Comparison of ENCODE assay signal across 9 cellular contexts in genomic region chr1:56376188-56376984, GRCh38.
DNase-seq lines count a peak whose midpoint lies in the region; ATAC-seq, FAIRE-seq and TF ChIP-seq lines count a peak whose summit lies in the region.
"Had no signal": no experiment of that assay in that cellular context is flagged by ENCODE, and none has a peak within 500 bp of the region (broad histone marks: within the 10 kb centered on the region; RNA-seq: fewer than 3 reads in every experiment).

No MANE protein-coding gene starts in this region.

- peaks cover 37% of the 10 kb centered on the region for H3K4me1 Mint-ChIP-seq in GM23338

- no peaks in the 10 kb centered on the region for H3K9me2 ChIP-seq in GM23338 (ENCODE audit: insufficient read depth)

- H3K27ac ChIP-seq in GM23338 (ENCODE audit: low read depth) (no peak overlapping the region), foreskin keratinocyte (no peak overlapping the region), skeletal muscle tissue (ENCODE audit: low read depth, low read length) (peak overlapping the region; percentile 76)

- peak overlapping the region; percentile 64; the same call in 1 of the 2 replicates for H3K27ac Mint-ChIP-seq in GM23338

- H3F3A ChIP-seq in GM23338 (replicated peaks; ENCODE audit: low read depth): no peaks in the 10 kb centered on the region

- H4K20me1 ChIP-seq in GM23338 (replicated peaks; ENCODE audit: insufficient read depth): no peaks in the 10 kb centered on the region

- peak; percentile 78 for ATAC-seq in GM23338
- peak; percentile 83 for ATAC-seq in foreskin keratinocyte
- no peak for ATAC-seq in GM21390 (IDR thresholded peaks at IDR 0.05; ENCODE audit: unreplicated experiment)

- no peaks in the 10 kb centered on the region for H3K9me3 Mint-ChIP-seq in GM23338

- H3K4me1 ChIP-seq in GM23338 (ENCODE audit: insufficient read depth) (peaks cover 30% of the 10 kb centered on the region), NT2/D1 (ENCODE audit: insufficient read depth, insufficient read length) (peaks cover 13% of the 10 kb centered on the region), foreskin keratinocyte (no peaks in the 10 kb centered on the region), skeletal muscle tissue (ENCODE audit: control insufficient read depth in 3 of 3, insufficient read depth in 3 of 3, low read length in 3 of 3) (peaks cover 33 to 39% (median 35%) of the 10 kb centered on the region in 3 donors)

- H3K9me3 ChIP-seq in NT2/D1 (ENCODE audit: insufficient read depth, low read length) (no peaks in the 10 kb centered on the region), skeletal muscle tissue (ENCODE audit: control insufficient read depth in 3 of 3, low read length in 3 of 3) (no peaks in the 10 kb centered on the region)

- in situ Hi-C loops in GM13976 (cut with MboI; ENCODE audit: low sequenced_read_pairs, unreplicated experiment): no loop called here

- peaks cover 5% of the 10 kb centered on the region for H3K27me3 Mint-ChIP-seq in GM23338 (ENCODE audit: insufficient read depth, low read depth, poor library complexity)

- no peak overlapping the region for H2AFZ ChIP-seq in GM23338

- no peaks in the 10 kb centered on the region for H3K36me3 Mint-ChIP-seq in GM23338 (ENCODE audit: low read depth)

- peak overlapping the region; percentile 70 for H3K9ac ChIP-seq in NT2/D1 (ENCODE audit: insufficient read length, low read depth)
- H3K9ac ChIP-seq in skeletal muscle tissue (ENCODE audit: low read depth in 1 of 3, low read length in 3 of 3): peak overlapping the region; percentile 43 to 75 (median 61)

- no peak for FAIRE-seq in HTR-8/SVneo (lab: Jason Lieb, UNC)

- H3K4me3 Mint-ChIP-seq in GM23338: peak overlapping the region; percentile 8; the same call in 1 of the 3 replicates

- H3K27me3 ChIP-seq in GM23338 (ENCODE audit: insufficient read depth): no peaks in the 10 kb centered on the region
- no peaks in the 10 kb centered on the region for H3K27me3 ChIP-seq in NT2/D1 (ENCODE audit: insufficient read depth, insufficient read length)
- no peaks in the 10 kb centered on the region for H3K27me3 ChIP-seq in foreskin keratinocyte
- no peaks in the 10 kb centered on the region for H3K27me3 ChIP-seq in skeletal muscle tissue (ENCODE audit: control insufficient read depth in 3 of 3, insufficient read depth in 3 of 3, low read length in 3 of 3)

- DNase-seq in GM23338 (ENCODE audit: low spot score) (peak; percentile 57), NT2/D1 (ENCODE audit: low read depth, low spot score) (peak; percentile 36), foreskin keratinocyte (peak; percentile 25 to 52), T-helper 2 cell (no peak), GM13976 (ENCODE audit: low spot score) (no peak), HTR-8/SVneo (ENCODE audit: insufficient read length, low spot score) (no peak)
- DNase-seq: activated effector memory CD4-positive, alpha-beta T cell treated with anti-CD3 and anti-CD28 coated beads, Interleukin-2, amount 50 U/mL, for 16 hours had no signal

- H3K4me3 ChIP-seq in GM23338 (no peak overlapping the region), NT2/D1 (ENCODE audit: insufficient read length, low read depth) (no peak overlapping the region), skeletal muscle tissue (ENCODE audit: low read length in 3 of 3) (peak overlapping the region; percentile 35 to 79 (median 42))

- H3K4me2 ChIP-seq in GM23338: peak overlapping the region; percentile 5; the same call in 1 of the 2 replicates

- no peaks in the 10 kb centered on the region for H3K79me2 ChIP-seq in GM23338 (replicated peaks; ENCODE audit: insufficient read depth)

- TF ChIP-seq CTCF in GM23338 (conservative IDR thresholded peaks at IDR 0.05; ENCODE audit: low read depth in 2 of 2) (no peak), foreskin keratinocyte (conservative IDR thresholded peaks at IDR 0.05) (no peak), GM13976 (IDR thresholded peaks at IDR 0.05; ENCODE audit: borderline replicate concordance, control extremely low read depth, extremely low read depth, insufficient read depth, missing control alignments) (no peak)

- H3K36me3 ChIP-seq in GM23338 (ENCODE audit: insufficient read depth) (no peaks in the 10 kb centered on the region), NT2/D1 (ENCODE audit: insufficient read depth, insufficient read length, low read length) (no peaks in the 10 kb centered on the region), skeletal muscle tissue (ENCODE audit: control insufficient read depth in 3 of 3, insufficient read depth in 3 of 3, low read length in 3 of 3) (no peaks in the 10 kb centered on the region)

TF ChIP-seq in GM23338, 12 proteins besides CTCF, POLR2A, EP300 and RAD21:
- TF ChIP-seq ZNF462 (CRISPR knock-in tag; IDR thresholded peaks at IDR 0.05) (no peak), CREB1 (CRISPR knock-in tag; IDR thresholded peaks at IDR 0.05; ENCODE audit: low read depth) (peak; percentile 53; the same call in 1 of the 2 replicates)

Comparison
In these comparisons a context has a peak if more than half of its experiments do, and no peak if none do; other contexts are left out.
1. DNase-seq: peak in GM23338 (single experiment), NT2/D1 (single experiment) and foreskin keratinocyte (2 of 2); none in T-helper 2 cell (0 of 5), GM13976 (single experiment) and HTR-8/SVneo (single experiment).
2. H3K4me3 ChIP-seq: peak in skeletal muscle tissue (3 of 3); none in GM23338 (single experiment) and NT2/D1 (single experiment).